ENCODE assay signal across 17 cellular contexts in genomic region chr10:96600337-96600736, GRCh38.
"Had no signal": no experiment of that assay in that cellular context is flagged by ENCODE, and none has a peak within 500 bp of the region (broad histone marks: within the 10 kb centered on the region; RNA-seq: fewer than 3 reads in every experiment).

No MANE protein-coding gene starts in this region.

- H3K4me2 ChIP-seq: smooth muscle cell had no signal

- H3K4me3 ChIP-seq: lower lobe of right lung, pancreas, right lobe of liver, smooth muscle cell, suprapubic skin had no signal

- H3K36me3 ChIP-seq: pancreas, suprapubic skin had no signal

- H3K27ac ChIP-seq: lower lobe of right lung, neutrophil, pancreas, right lobe of liver, suprapubic skin had no signal

- DNase-seq: cortex of kidney; effector CD4-positive, alpha-beta T cell; hypothalamus; immature natural killer cell; islet precursor cell; kidney glomerular epithelial cell; left ventricle myocardium superior; lower lobe of right lung; naive B cell; pancreas; right lobe of liver; stimulated activated CD4-positive, alpha-beta T cell treated with anti-CD3 and anti-CD28 coated beads, Interleukin-4, amount 100 ng/mL, for 4 hours; stimulated activated naive B cell treated with anti-CD40 and anti-IgM and Interleukin-4, amounts not matched to agents 10 μg/mL and 1 μg/mL and 100 μg/mL, for 72 hours had no signal

- H3K4me1 ChIP-seq: lower lobe of right lung, right lobe of liver, suprapubic skin had no signal

- ATAC-seq: left ventricle myocardium superior; lower lobe of right lung; natural killer cell treated with Interleukin-12 subunit alpha and Interleukin-12 subunit beta and Interleukin-15 and Interleukin-18, amount 100 ng/mL, for 72 hours; pancreas; right lobe of liver; stimulated activated naive B cell treated with anti-CD40 and anti-IgM and Interleukin-4, amounts not matched to agents 10 μg/mL and 1 μg/mL and 100 μg/mL, for 72 hours had no signal

- H3K27me3 ChIP-seq: neutrophil, pancreas, right lobe of liver had no signal

- H3K9me3 ChIP-seq: lower lobe of right lung, neutrophil, pancreas, right lobe of liver, suprapubic skin had no signal
